8 cellular contexts compared by ENCODE assay signal in genomic region chr1:36576118-36576517, GRCh38.
A peak's percentile ranks its signal among the peaks of the same experiment; 100 is the strongest.
DNase-seq lines count a peak whose midpoint lies in the region; ATAC-seq and TF ChIP-seq lines count a peak whose summit lies in the region.

No MANE protein-coding gene starts in this region.

- H3K4me2 ChIP-seq in OCI-LY3 (ENCODE audit: low read length) = no peak overlapping the region

- no peak overlapping the region for H3K27ac ChIP-seq in CD4-positive, alpha-beta T cell (ENCODE audit: low read depth, low read length)
- no peak overlapping the region for H3K27ac ChIP-seq in OCI-LY3 (ENCODE audit: low read length)

- H3K27me3 ChIP-seq in CD4-positive, alpha-beta T cell (ENCODE audit: control insufficient read depth, insufficient read depth, low read length) = peaks cover 4% of the 10 kb centered on the region
- peaks cover 6% of the 10 kb centered on the region; the same call in 1 of the 2 replicates for H3K27me3 ChIP-seq in OCI-LY3 (ENCODE audit: low read depth, low read length)

- peaks cover 53% of the 10 kb centered on the region for H3K27me3 Mint-ChIP-seq in CD4-positive, alpha-beta T cell

- no peaks in the 10 kb centered on the region for H3K36me3 Mint-ChIP-seq in CD4-positive, alpha-beta T cell (ENCODE audit: low read depth)

- peak; percentile 16 to 56 (median 30) for DNase-seq in CD4-positive, alpha-beta T cell
- peak; percentile 7 for DNase-seq in HFF-Myc (ENCODE audit: extremely low read depth, low read depth)
- peak; percentile 10 for DNase-seq in activated T-helper 1 cell treated with Interleukin-2 at 50 U/mL for 16 hours (ENCODE audit: low read depth)
- peak; percentile 80 for DNase-seq in germinal center (ENCODE audit: low spot score)
- DNase-seq in posterior cingulate gyrus = peak; percentile 18 to 94 (median 70)
- no peak for DNase-seq in GOT3 (lab: John Stamatoyannopoulos, UW)

- CTCF ChIA-PET in CD4-positive, alpha-beta T cell (lab: Charles Lee) = interaction anchor here (0.6 to 2.0 kb wide), 5 partner anchors 9 to 862 kb away, joined by 3 to 11 read pairs (median 3); no protein-coding TSS in a partner anchor

- TF ChIP-seq CTCF in CD4-positive, alpha-beta T cell (IDR thresholded peaks at IDR 0.05) = peak; percentile 72
- peak; percentile 94 for TF ChIP-seq CTCF in HFF-Myc (IDR thresholded peaks at IDR 0.05; ENCODE audit: low read depth, low read length, missing control alignments)
- TF ChIP-seq CTCF in OCI-LY3 (IDR thresholded peaks at IDR 0.05; ENCODE audit: low read depth, low read length) = peak; percentile 75

- no peaks in the 10 kb centered on the region for H4K20me1 ChIP-seq in OCI-LY3 (ENCODE audit: insufficient read depth, low read length)

- H2AFZ ChIP-seq in OCI-LY3 (ENCODE audit: low read depth, low read length) = no peak overlapping the region

- H3K79me2 ChIP-seq in OCI-LY3 (ENCODE audit: low read length) = no peaks in the 10 kb centered on the region

- H3K4me1 Mint-ChIP-seq in CD4-positive, alpha-beta T cell (ENCODE audit: low read depth) = no peaks in the 10 kb centered on the region

- H3K4me3 ChIP-seq in HFF-Myc (replicated peaks; ENCODE audit: low read depth, low read length) (no peak overlapping the region), OCI-LY3 (ENCODE audit: low read length) (no peak overlapping the region)

- no peaks in the 10 kb centered on the region for H3K9me3 ChIP-seq in CD4-positive, alpha-beta T cell (ENCODE audit: control insufficient read depth, low read length)
- H3K9me3 ChIP-seq in OCI-LY3 (ENCODE audit: insufficient read depth, low read length) = no peaks in the 10 kb centered on the region

- no peak for ATAC-seq in CD4-positive, alpha-beta T cell (ENCODE audit: poor library complexity)
- no peak for ATAC-seq in HG03135 (IDR thresholded peaks at IDR 0.05; ENCODE audit: unreplicated experiment)

- no peaks in the 10 kb centered on the region for H3K4me1 ChIP-seq in OCI-LY3 (ENCODE audit: low read length)

- no peak overlapping the region for H3K4me3 Mint-ChIP-seq in CD4-positive, alpha-beta T cell

- intact Hi-C loops in CD4-positive, alpha-beta T cell (cut with DNase I, micrococcal nuclease) = loop anchor here (2.0 to 5.0 kb wide), 3 partner anchors 601 to 859 kb away; no protein-coding TSS in a partner anchor
- intact Hi-C loops in posterior cingulate gyrus (cut with DNase I) = loop anchor here (2.0 to 10.0 kb wide), 3 partner anchors 75 to 859 kb away; no protein-coding TSS in a partner anchor

- H3K9ac ChIP-seq in OCI-LY3 (ENCODE audit: low read length) = no peak overlapping the region

- no peaks in the 10 kb centered on the region for H3K9me3 Mint-ChIP-seq in CD4-positive, alpha-beta T cell

- POLR2A ChIA-PET in CD4-positive, alpha-beta T cell (lab: Charles Lee) = no interaction called here

- H3K27ac Mint-ChIP-seq in CD4-positive, alpha-beta T cell = no peak overlapping the region

- H3K36me3 ChIP-seq in OCI-LY3 (replicated peaks; ENCODE audit: low read depth, low read length) = no peaks in the 10 kb centered on the region
